In the genomic region with DNA sequence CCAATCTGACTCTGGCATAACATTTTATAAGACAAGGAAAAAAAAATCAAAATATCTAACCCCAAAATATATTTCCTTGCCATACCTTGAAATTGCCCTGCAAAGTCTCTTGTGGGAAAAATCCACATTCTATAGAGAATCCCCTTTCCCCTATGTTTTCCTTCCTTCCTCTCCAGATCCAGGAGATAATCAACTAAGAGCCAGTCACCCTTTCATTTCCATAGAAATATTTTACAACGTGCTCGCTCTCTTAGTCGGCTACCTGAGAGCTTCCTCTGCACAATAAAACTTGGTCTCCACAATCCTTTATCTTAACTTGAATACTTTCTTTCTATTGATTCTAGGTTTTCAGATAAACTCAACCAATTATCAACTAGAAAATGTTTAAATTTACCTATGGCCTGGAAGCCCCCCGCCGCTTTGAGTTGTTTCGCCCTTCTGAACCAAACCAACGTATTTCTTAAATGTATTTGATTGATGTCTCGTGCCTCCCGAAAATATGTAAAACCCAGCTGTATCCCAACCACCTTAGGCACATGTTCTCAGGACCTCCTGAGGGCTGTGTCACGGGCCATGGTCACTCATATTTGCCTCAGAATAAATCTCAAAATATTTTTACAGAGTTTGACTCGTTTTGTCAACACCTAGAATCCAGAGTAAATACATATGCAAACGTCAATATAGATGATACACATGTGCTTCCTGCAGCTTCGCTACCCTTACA, we compare ENCODE assay signal across 8 cellular contexts. TPM values are rescaled to one million over a fixed set of nuclear protein-coding genes. Genes with fewer than 3 reads are reported as not detected.
A peak's percentile ranks its signal among the peaks of the same experiment; 100 is the strongest.
DNase-seq lines count a peak whose midpoint lies in the region; ATAC-seq and TF ChIP-seq lines count a peak whose summit lies in the region.

No MANE protein-coding gene starts in this region.

- H3K36me3 Mint-ChIP-seq in activated CD4-positive, alpha-beta T cell treated with anti-CD3 and anti-CD28 coated beads, Interleukin-2, amount 10 ng/mL, durations not matched to agents 7 days and 5 days (ENCODE audit: low read depth): peaks cover 10% of the 10 kb centered on the region

- peak overlapping the region; percentile 99 for H3K4me3 ChIP-seq in thoracic aorta

- CTCF ChIA-PET in activated CD4-positive, alpha-beta T cell treated with anti-CD3 and anti-CD28 coated beads, Interleukin-2, amount 10 ng/mL, durations not matched to agents 7 days and 5 days (lab: Charles Lee): interaction anchor here (1.2 to 1.6 kb wide), 4 partner anchors 11 to 46 kb away, joined by 3 to 5 read pairs (median 4); no protein-coding TSS in a partner anchor

- no peaks in the 10 kb centered on the region for H3K9me3 ChIP-seq in thoracic aorta

- no peak for DNase-seq in activated CD4-positive, alpha-beta T cell treated with anti-CD3 and anti-CD28 coated beads, Interleukin-2, amount 10 ng/mL, durations not matched to agents 7 days and 5 days
- DNase-seq in activated CD4-positive, alpha-beta T cell treated with anti-CD3 and anti-CD28 coated beads for 1 hour: no peak
- no peak for DNase-seq in left colon
- no peak for DNase-seq in thoracic aorta (ENCODE audit: low spot score)
- no peak for DNase-seq in NCI-H524 treated with DMSO at 0.1 percent for 48 hours (lab: John Stamatoyannopoulos, UW)
- no peak for DNase-seq in NCI-H2081 (lab: John Stamatoyannopoulos, UW)
- no peak for DNase-seq in stimulated activated CD4-positive, alpha-beta T cell treated with anti-CD3 and anti-CD28 coated beads, Interleukin-4, amount 100 ng/mL, for 4 hours

- no peaks in the 10 kb centered on the region for H3K27me3 ChIP-seq in thoracic aorta (replicated peaks; ENCODE audit: insufficient read depth)

- H3K27me3 Mint-ChIP-seq in activated CD4-positive, alpha-beta T cell treated with anti-CD3 and anti-CD28 coated beads, Interleukin-2, amount 10 ng/mL, durations not matched to agents 7 days and 5 days: no peaks in the 10 kb centered on the region

- POLR2A ChIA-PET in activated CD4-positive, alpha-beta T cell treated with anti-CD3 and anti-CD28 coated beads, Interleukin-2, amount 10 ng/mL, durations not matched to agents 7 days and 5 days (lab: Charles Lee): interaction anchor here (0.7 kb wide), 1 partner anchor 30 kb away, joined by 7 read pairs; no protein-coding TSS in a partner anchor

- peaks cover 35 to 52% of the 10 kb centered on the region in 2 donors for H3K4me1 ChIP-seq in thoracic aorta (ENCODE audit: control insufficient read depth in 1 of 2, low read depth in 2 of 2)

- H3K27ac ChIP-seq in adipose tissue (ENCODE audit: low read depth, low read length): peak overlapping the region; percentile 75
- peak overlapping the region; percentile 98 for H3K27ac ChIP-seq in thoracic aorta

- H3K9me3 Mint-ChIP-seq in activated CD4-positive, alpha-beta T cell treated with anti-CD3 and anti-CD28 coated beads, Interleukin-2, amount 10 ng/mL, durations not matched to agents 7 days and 5 days: no peaks in the 10 kb centered on the region

- peaks cover 53% of the 10 kb centered on the region for H3K4me1 Mint-ChIP-seq in activated CD4-positive, alpha-beta T cell treated with anti-CD3 and anti-CD28 coated beads, Interleukin-2, amount 10 ng/mL, durations not matched to agents 7 days and 5 days

- peak overlapping the region; percentile 94 for H3K4me3 Mint-ChIP-seq in activated CD4-positive, alpha-beta T cell treated with anti-CD3 and anti-CD28 coated beads, Interleukin-2, amount 10 ng/mL, durations not matched to agents 7 days and 5 days

- intact Hi-C loops in left colon (cut with DNase I, micrococcal nuclease): no loop called here

- peak overlapping the region; percentile 91 for H3K27ac Mint-ChIP-seq in activated CD4-positive, alpha-beta T cell treated with anti-CD3 and anti-CD28 coated beads, Interleukin-2, amount 10 ng/mL, durations not matched to agents 7 days and 5 days

- ATAC-seq in left colon (peak; percentile 43), thoracic aorta (ENCODE audit: insufficient number of reproducible peaks, low FRiP score, low read depth) (no peak)

- TF ChIP-seq CTCF in thoracic aorta (IDR thresholded peaks at IDR 0.05): no peak

- no peaks in the 10 kb centered on the region for H3K36me3 ChIP-seq in thoracic aorta

- WGBS in adipose tissue, 3 donors: 2 to 3% (median 3%) methylated on average over 13 of the region's 13 CpGs

RNA-seq across cellular contexts. Expression of a gene that starts 0.9 kb away (rescaled TPM):
- total RNA-seq in activated CD4-positive, alpha-beta T cell treated with anti-CD3 and anti-CD28 coated beads, Interleukin-2, amount 10 ng/mL, durations not matched to agents 7 days and 5 days: 100 to 1,000 TPM; 144 to 153 TPM
- polyA plus RNA-seq in adipose tissue: 100 to 1,000 TPM; 323 to 822 (median 464) TPM
- total RNA-seq in left colon (100 to 1,000 TPM; 517 to 807 TPM), thoracic aorta (1,000 to 10,000 TPM; 1,091 to 1,135 TPM)
